In the genomic region with DNA sequence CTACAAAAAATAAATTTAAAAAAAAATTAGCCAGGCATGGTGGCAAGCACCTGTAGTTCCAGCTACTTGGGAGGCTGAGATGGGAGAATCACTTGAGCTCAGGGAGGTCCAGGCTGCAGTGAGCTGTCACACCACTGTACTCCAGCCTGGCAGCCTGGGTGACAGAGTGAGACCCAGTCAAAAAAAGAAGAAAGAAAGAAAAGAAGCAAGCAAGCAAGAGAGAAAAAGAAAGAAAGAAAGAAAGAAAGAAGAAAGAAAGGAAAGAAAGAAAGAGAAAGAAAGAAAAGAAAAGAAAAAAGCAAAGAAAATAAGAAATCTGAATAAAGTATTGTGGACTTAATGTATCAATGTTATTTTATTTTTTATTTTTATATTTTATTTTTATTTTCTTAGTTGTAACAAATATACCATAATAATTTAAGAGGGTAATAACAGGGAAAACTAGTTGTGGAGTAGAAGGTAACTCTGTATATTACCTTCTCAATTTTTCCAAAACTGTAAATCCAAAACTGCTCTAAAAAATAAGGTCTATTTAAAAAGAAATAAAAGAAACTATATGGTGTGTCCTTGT, we compare ENCODE assay signal across 22 cellular contexts. TPM values are rescaled to one million over a fixed set of nuclear protein-coding genes. Genes with fewer than 3 reads are reported as not detected.
DNase-seq lines count a peak whose midpoint lies in the region; ATAC-seq, FAIRE-seq and TF ChIP-seq lines count a peak whose summit lies in the region.
"Had no signal": no experiment of that assay in that cellular context is flagged by ENCODE, and none has a peak within 500 bp of the region (broad histone marks: within the 10 kb centered on the region; RNA-seq: fewer than 3 reads in every experiment).

No MANE protein-coding gene starts in this region.

- peak; percentile 78 for FAIRE-seq in kidney (lab: Jason Lieb, UNC)

- peak overlapping the region; percentile 81 for H3K4me3 Mint-ChIP-seq in CD4-positive, alpha-beta T cell
- no peak overlapping the region; the same call in 1 of the 2 replicates for H3K4me3 Mint-ChIP-seq in HFFc6
- H3K4me3 Mint-ChIP-seq in activated T-helper 2 cell treated with anti-CD3 and anti-CD28 coated beads, Interferon-gamma antibody, Interleukin-2, Interleukin-4, amounts not matched to agents 10 μg/mL and 5 μg/mL and 100 μg/mL, durations not matched to agents 14 hours and 24 hours and 36 hours (ENCODE audit: low read depth): peak overlapping the region; percentile 83

- H3K36me3 Mint-ChIP-seq in CD4-positive, alpha-beta T cell (ENCODE audit: low read depth): no peaks in the 10 kb centered on the region
- H3K36me3 Mint-ChIP-seq in HFFc6 (ENCODE audit: low read depth): 0 out of 2 replicates have a peak, but pooled peaks cover under 1% of the 10 kb centered on the region
- H3K36me3 Mint-ChIP-seq in activated T-helper 2 cell treated with anti-CD3 and anti-CD28 coated beads, Interferon-gamma antibody, Interleukin-2, Interleukin-4, amounts not matched to agents 10 μg/mL and 5 μg/mL and 100 μg/mL, durations not matched to agents 14 hours and 24 hours and 36 hours (ENCODE audit: low read depth): no peaks in the 10 kb centered on the region
- H3K36me3 Mint-ChIP-seq: activated naive CD8-positive, alpha-beta T cell treated with anti-CD3 and anti-CD28 coated beads for 36 hours had no signal

- H3K4me3 ChIP-seq in kidney (ENCODE audit: low read length in 2 of 2): no peak overlapping the region
- H3K4me3 ChIP-seq: BLaER1, ovary had no signal

- H3K27ac ChIP-seq in CD4-positive, alpha-beta T cell (ENCODE audit: low read depth, low read length): no peak overlapping the region
- H3K27ac ChIP-seq in kidney (ENCODE audit: low read depth in 2 of 2, low read length in 2 of 2): no peak overlapping the region
- H3K27ac ChIP-seq: BLaER1, foreskin keratinocyte, ovary had no signal

- no peak overlapping the region for H3K9ac ChIP-seq in kidney (ENCODE audit: low read length in 2 of 2)
- H3K9ac ChIP-seq: BLaER1 had no signal

- no peak for ATAC-seq in CD4-positive, alpha-beta T cell (ENCODE audit: poor library complexity)
- ATAC-seq: upper lobe of right lung had no signal

- TF ChIP-seq CTCF in CD4-positive, alpha-beta T cell (IDR thresholded peaks at IDR 0.05): no peak
- TF ChIP-seq CTCF in HFFc6 (IDR thresholded peaks at IDR 0.05) (no peak), kidney (IDR thresholded peaks at IDR 0.05; ENCODE audit: borderline replicate concordance, extremely low read depth, insufficient read depth) (no peak)

- POLR2A ChIA-PET in CD4-positive, alpha-beta T cell (lab: Charles Lee): no interaction called here

- H3K27me3 Mint-ChIP-seq in CD4-positive, alpha-beta T cell: peaks cover 39% of the 10 kb centered on the region
- H3K27me3 Mint-ChIP-seq in HFFc6 (ENCODE audit: insufficient read depth): no peaks in the 10 kb centered on the region
- peaks cover 36% of the 10 kb centered on the region for H3K27me3 Mint-ChIP-seq in activated T-helper 2 cell treated with anti-CD3 and anti-CD28 coated beads, Interferon-gamma antibody, Interleukin-2, Interleukin-4, amounts not matched to agents 10 μg/mL and 5 μg/mL and 100 μg/mL, durations not matched to agents 14 hours and 24 hours and 36 hours (ENCODE audit: low read depth)

- intact Hi-C loops in CD4-positive, alpha-beta T cell (cut with DNase I, micrococcal nuclease): no loop called here
- intact Hi-C loops in activated T-helper 2 cell treated with anti-CD3 and anti-CD28 coated beads, Interferon-gamma antibody, Interleukin-2, Interleukin-4, amounts not matched to agents 10 μg/mL and 5 μg/mL and 100 μg/mL, durations not matched to agents 14 hours and 24 hours and 36 hours (cut with micrococcal nuclease): loop anchor here (5.0 kb wide), 1 partner anchor 178 kb away; no protein-coding TSS in a partner anchor
- intact Hi-C loops in kidney (cut with DNase I): no loop called here

- peaks cover 17% of the 10 kb centered on the region for H3K27me3 ChIP-seq in CD4-positive, alpha-beta T cell (ENCODE audit: control insufficient read depth, insufficient read depth, low read length)
- H3K27me3 ChIP-seq: BLaER1, foreskin keratinocyte, ovary, upper lobe of right lung had no signal

- H3K9me3 Mint-ChIP-seq in CD4-positive, alpha-beta T cell: no peaks in the 10 kb centered on the region
- no peaks in the 10 kb centered on the region for H3K9me3 Mint-ChIP-seq in HFFc6
- H3K9me3 Mint-ChIP-seq in activated T-helper 2 cell treated with anti-CD3 and anti-CD28 coated beads, Interferon-gamma antibody, Interleukin-2, Interleukin-4, amounts not matched to agents 10 μg/mL and 5 μg/mL and 100 μg/mL, durations not matched to agents 14 hours and 24 hours and 36 hours: no peaks in the 10 kb centered on the region
- H3K9me3 Mint-ChIP-seq: activated naive CD8-positive, alpha-beta T cell treated with anti-CD3 and anti-CD28 coated beads for 36 hours had no signal

- DNase-seq in CD4-positive, alpha-beta T cell: no peak
- no peak for DNase-seq in HFFc6
- DNase-seq in activated T-helper 2 cell treated with anti-CD3 and anti-CD28 coated beads, Interferon-gamma antibody, Interleukin-2, Interleukin-4, amounts not matched to agents 10 μg/mL and 5 μg/mL and 100 μg/mL, durations not matched to agents 14 hours and 24 hours and 36 hours (ENCODE audit: low spot score): no peak
- DNase-seq in kidney: no peak
- DNase-seq in NCI-H226: no peak
- no peak for DNase-seq in NCI-H187 (lab: John Stamatoyannopoulos, UW)
- no peak for DNase-seq in SHP77 treated with DMSO at 0.1 percent for 48 hours (lab: John Stamatoyannopoulos, UW)
- no peak for DNase-seq in activated CD4-positive, alpha-beta T cell treated with anti-CD3 and anti-CD28 coated beads, Interleukin-2, amount 50 U/mL, for 4 hours
- DNase-seq: activated CD4-positive, alpha-beta T cell treated with anti-CD3 and anti-CD28 coated beads for 48 hours; activated naive CD8-positive, alpha-beta T cell treated with anti-CD3 and anti-CD28 coated beads for 36 hours; foreskin keratinocyte; GOT3; NCI-H2171; ovary; Right ventricle myocardium superior; stimulated activated CD4-positive, alpha-beta T cell treated with anti-CD3 and anti-CD28 coated beads, Interleukin-15, amount 100 ng/mL, for 24 hours; upper lobe of right lung had no signal

- H3K9me3 ChIP-seq in CD4-positive, alpha-beta T cell (ENCODE audit: control insufficient read depth, low read length): no peaks in the 10 kb centered on the region
- no peaks in the 10 kb centered on the region for H3K9me3 ChIP-seq in kidney (ENCODE audit: control insufficient read depth in 1 of 2, low read length in 2 of 2)
- H3K9me3 ChIP-seq: ovary, upper lobe of right lung had no signal

- CTCF ChIA-PET in CD4-positive, alpha-beta T cell (lab: Charles Lee): no interaction called here

- no peaks in the 10 kb centered on the region for H3K36me3 ChIP-seq in kidney (ENCODE audit: control insufficient read depth in 1 of 2, insufficient read depth in 2 of 2, low read length in 2 of 2)
- H3K36me3 ChIP-seq: BLaER1, ovary, upper lobe of right lung had no signal

- no peak overlapping the region for H3K27ac Mint-ChIP-seq in CD4-positive, alpha-beta T cell
- H3K27ac Mint-ChIP-seq in HFFc6: peak overlapping the region; percentile 72; the same call in 1 of the 2 replicates
- H3K27ac Mint-ChIP-seq in activated T-helper 2 cell treated with anti-CD3 and anti-CD28 coated beads, Interferon-gamma antibody, Interleukin-2, Interleukin-4, amounts not matched to agents 10 μg/mL and 5 μg/mL and 100 μg/mL, durations not matched to agents 14 hours and 24 hours and 36 hours: no peak overlapping the region
- H3K27ac Mint-ChIP-seq: activated naive CD8-positive, alpha-beta T cell treated with anti-CD3 and anti-CD28 coated beads for 36 hours had no signal

- H3K4me1 ChIP-seq in kidney (ENCODE audit: control insufficient read depth in 1 of 2, insufficient read depth in 1 of 2, low read depth in 1 of 2, low read length in 2 of 2): peaks cover 0 to 7% of the 10 kb centered on the region in 2 donors

- peaks cover 26% of the 10 kb centered on the region for H3K4me1 Mint-ChIP-seq in CD4-positive, alpha-beta T cell (ENCODE audit: low read depth)
- peaks cover 23% of the 10 kb centered on the region for H3K4me1 Mint-ChIP-seq in HFFc6 (ENCODE audit: low read depth)
- peaks cover 24% of the 10 kb centered on the region for H3K4me1 Mint-ChIP-seq in activated T-helper 2 cell treated with anti-CD3 and anti-CD28 coated beads, Interferon-gamma antibody, Interleukin-2, Interleukin-4, amounts not matched to agents 10 μg/mL and 5 μg/mL and 100 μg/mL, durations not matched to agents 14 hours and 24 hours and 36 hours (ENCODE audit: low read depth)

RNA-seq across cellular contexts. Expression of a gene that starts 1.1 kb away (rescaled TPM):
- total RNA-seq in CD4-positive, alpha-beta T cell: 1 to 10 TPM in 1 of 2 experiments, under 1 TPM in 1; 0.87 to 1.1 TPM
- total RNA-seq in HFFc6 (2021; fragmentation: NEBNext Ultra II Directional; extraction: Animal tissue kit (Norgen Biotek cat#: 25700)): 1 to 10 TPM; 4.7 to 6.5 (median 5.6) TPM
- total RNA-seq in activated T-helper 2 cell treated with anti-CD3 and anti-CD28 coated beads, Interferon-gamma antibody, Interleukin-2, Interleukin-4, amounts not matched to agents 10 μg/mL and 5 μg/mL and 100 μg/mL, durations not matched to agents 14 hours and 24 hours and 36 hours: 5.1 and 6.7 TPM in 2 replicates
- 6.4 TPM for total RNA-seq in kidney
- polyA plus RNA-seq in kidney (ENCODE audit: insufficient read depth, low read depth, low replicate concordance): 0.56 TPM

RNA-seq across cellular contexts. Expression of a gene that starts 4.3 kb away (rescaled TPM):
- total RNA-seq in CD4-positive, alpha-beta T cell: not detected
- total RNA-seq in HFFc6 (2021; fragmentation: NEBNext Ultra II Directional; extraction: Animal tissue kit (Norgen Biotek cat#: 25700)): not detected
- not detected in 2 replicates for total RNA-seq in activated T-helper 2 cell treated with anti-CD3 and anti-CD28 coated beads, Interferon-gamma antibody, Interleukin-2, Interleukin-4, amounts not matched to agents 10 μg/mL and 5 μg/mL and 100 μg/mL, durations not matched to agents 14 hours and 24 hours and 36 hours
- not detected for total RNA-seq in kidney
- polyA plus RNA-seq in kidney (ENCODE audit: insufficient read depth, low read depth, low replicate concordance): not detected
- total RNA-seq: activated naive CD8-positive, alpha-beta T cell treated with anti-CD3 and anti-CD28 coated beads for 36 hours; cerebellum; Daoy; foreskin keratinocyte; ovary; right cardiac atrium; Right ventricle myocardium superior; upper lobe of right lung had no signal
- polyA plus RNA-seq: esophagus, foreskin keratinocyte, ovary, right cardiac atrium had no signal

RNA-seq across cellular contexts. Expression of a gene that starts 32.8 kb away (rescaled TPM):
- total RNA-seq in CD4-positive, alpha-beta T cell: not detected
- not detected for total RNA-seq in HFFc6 (2021; fragmentation: NEBNext Ultra II Directional; extraction: Animal tissue kit (Norgen Biotek cat#: 25700))
- total RNA-seq in activated T-helper 2 cell treated with anti-CD3 and anti-CD28 coated beads, Interferon-gamma antibody, Interleukin-2, Interleukin-4, amounts not matched to agents 10 μg/mL and 5 μg/mL and 100 μg/mL, durations not matched to agents 14 hours and 24 hours and 36 hours: 0.94 and 1.4 TPM in 2 replicates
- 0.60 TPM for total RNA-seq in kidney
- not detected for polyA plus RNA-seq in kidney (ENCODE audit: insufficient read depth, low read depth, low replicate concordance)
- total RNA-seq: activated naive CD8-positive, alpha-beta T cell treated with anti-CD3 and anti-CD28 coated beads for 36 hours; Daoy; right cardiac atrium; Right ventricle myocardium superior; upper lobe of right lung had no signal
- polyA plus RNA-seq: esophagus, foreskin keratinocyte, ovary, right cardiac atrium had no signal

RNA-seq across cellular contexts. Expression of a gene that starts 48.7 kb away (rescaled TPM):
- total RNA-seq in CD4-positive, alpha-beta T cell: not detected
- total RNA-seq in HFFc6 (2021; fragmentation: NEBNext Ultra II Directional; extraction: Animal tissue kit (Norgen Biotek cat#: 25700)): not detected
- total RNA-seq in activated T-helper 2 cell treated with anti-CD3 and anti-CD28 coated beads, Interferon-gamma antibody, Interleukin-2, Interleukin-4, amounts not matched to agents 10 μg/mL and 5 μg/mL and 100 μg/mL, durations not matched to agents 14 hours and 24 hours and 36 hours: not detected in 2 replicates
- total RNA-seq in kidney: not detected
- polyA plus RNA-seq in kidney (ENCODE audit: insufficient read depth, low read depth, low replicate concordance): not detected
- total RNA-seq: activated naive CD8-positive, alpha-beta T cell treated with anti-CD3 and anti-CD28 coated beads for 36 hours; cerebellum; Daoy; foreskin keratinocyte; ovary; right cardiac atrium; Right ventricle myocardium superior; upper lobe of right lung had no signal
- polyA plus RNA-seq: esophagus, foreskin keratinocyte, ovary, right cardiac atrium had no signal
